ENCODE assay signal across 10 cellular contexts in the genomic region with DNA sequence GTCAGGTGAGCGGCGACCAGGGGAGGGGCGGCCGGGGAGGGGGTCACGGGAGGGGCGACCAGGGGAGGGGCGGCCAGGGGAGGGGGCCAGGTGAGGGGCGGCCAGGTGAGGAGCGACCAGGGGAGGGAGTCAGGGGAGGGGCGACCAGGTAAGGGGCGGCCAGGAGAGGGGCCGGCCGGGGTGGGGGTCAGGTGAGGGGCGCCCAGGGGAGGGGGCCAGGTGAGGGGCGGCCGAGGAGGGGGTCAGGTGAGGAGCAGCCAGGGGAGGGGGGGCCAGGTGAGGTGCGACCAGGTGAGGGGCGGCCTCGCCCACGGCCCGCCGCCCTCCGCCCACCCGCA. TPM values are rescaled to one million over a fixed set of nuclear protein-coding genes. Genes with fewer than 3 reads are reported as not detected.
DNase-seq lines count a peak whose midpoint lies in the region; ATAC-seq and TF ChIP-seq lines count a peak whose summit lies in the region.
"Had no signal": no experiment of that assay in that cellular context is flagged by ENCODE, and none has a peak within 500 bp of the region (broad histone marks: within the 10 kb centered on the region; RNA-seq: fewer than 3 reads in every experiment).

No MANE protein-coding gene starts in this region.

- peaks cover 20 to 21% of the 10 kb centered on the region in 2 donors for H3K4me1 Mint-ChIP-seq in immature natural killer cell

- TF ChIP-seq CTCF in 22Rv1 (IDR thresholded peaks at IDR 0.05): no peak

- no peak for ATAC-seq in GM19395 (IDR thresholded peaks at IDR 0.05; ENCODE audit: unreplicated experiment)

- H3K27me3 Mint-ChIP-seq in immature natural killer cell (ENCODE audit: low read depth in 3 of 3): peaks cover 0 to 4% (median 2%) of the 10 kb centered on the region in 3 donors
- H3K27me3 Mint-ChIP-seq: naive thymus-derived CD8-positive, alpha-beta T cell had no signal

- H3K4me3 ChIP-seq in HUES64 (ENCODE audit: low read length) (peak overlapping the region; percentile 51), ectodermal cell (ENCODE audit: insufficient read depth, low read depth, low read length) (peak overlapping the region; percentile 46), mononuclear cell (ENCODE audit: low read length) (peak overlapping the region; percentile 32)

- no peaks in the 10 kb centered on the region for H3K27me3 ChIP-seq in HUES64 (ENCODE audit: insufficient read depth, low read length)
- H3K27me3 ChIP-seq in ectodermal cell (ENCODE audit: control insufficient read depth, insufficient read depth, low read length, poor library complexity, severe bottlenecking): peaks cover 15% of the 10 kb centered on the region
- no peaks in the 10 kb centered on the region for H3K27me3 ChIP-seq in mononuclear cell (ENCODE audit: insufficient read depth, low read length)

- H3K4me1 ChIP-seq in HUES64 (ENCODE audit: insufficient read depth, low read length): peaks cover 28% of the 10 kb centered on the region
- peaks cover 7% of the 10 kb centered on the region for H3K4me1 ChIP-seq in ectodermal cell (ENCODE audit: control insufficient read depth, insufficient read depth, low read length)
- peaks cover 16% of the 10 kb centered on the region for H3K4me1 ChIP-seq in mononuclear cell (ENCODE audit: insufficient read depth, low read length)

- H3K36me3 Mint-ChIP-seq in immature natural killer cell: peaks cover 0 to 10% (median 9%) of the 10 kb centered on the region in 3 donors

- H3K9me3 Mint-ChIP-seq in immature natural killer cell: no peaks in the 10 kb centered on the region
- H3K9me3 Mint-ChIP-seq: activated T-helper 2 cell treated with anti-CD3 and anti-CD28 coated beads, Interferon-gamma antibody, Interleukin-2, Interleukin-4, amounts not matched to agents 10 μg/mL and 5 μg/mL and 100 μg/mL, durations not matched to agents 14 hours and 24 hours and 36 hours; naive thymus-derived CD8-positive, alpha-beta T cell had no signal

- 5% methylated on average over 21 of the region's 24 CpGs for WGBS in HUES64
- 6 to 10% methylated on average over 19 to 22 of the region's 24 CpGs for WGBS in ectodermal cell, 2 experiments

- peaks cover 14% of the 10 kb centered on the region for H3K36me3 ChIP-seq in HUES64 (ENCODE audit: insufficient read depth, low read length)
- H3K36me3 ChIP-seq in ectodermal cell (ENCODE audit: control insufficient read depth, insufficient read depth, low read length): no peaks in the 10 kb centered on the region

- H3K27ac ChIP-seq in 22Rv1: peak overlapping the region; percentile 70
- H3K27ac ChIP-seq in HUES64 (ENCODE audit: low read depth, low read length): peak overlapping the region; percentile 79; the same call in 1 of the 2 replicates
- H3K27ac ChIP-seq in ectodermal cell (ENCODE audit: insufficient read depth, low read depth, low read length, poor library complexity, severe bottlenecking): no peak overlapping the region

- no peak overlapping the region for H3K27ac Mint-ChIP-seq in immature natural killer cell

- no peak overlapping the region for H3K4me3 Mint-ChIP-seq in immature natural killer cell

- H3K9ac ChIP-seq in HUES64 (ENCODE audit: low read depth, low read length): peak overlapping the region; percentile 73

- no peaks in the 10 kb centered on the region for H3K9me3 ChIP-seq in HUES64 (ENCODE audit: insufficient read depth, low read depth, low read length)
- H3K9me3 ChIP-seq in ectodermal cell (ENCODE audit: control insufficient read depth, low read length): no peaks in the 10 kb centered on the region
- H3K9me3 ChIP-seq in mononuclear cell (ENCODE audit: low read depth, low read length): no peaks in the 10 kb centered on the region

- DNase-seq in immature natural killer cell (no peak), NCI-H446 treated with DMSO at 0.1 percent for 48 hours (lab: John Stamatoyannopoulos, UW) (no peak)
- DNase-seq in stimulated activated CD4-positive, alpha-beta T cell treated with anti-CD3 and anti-CD28 coated beads, Interleukin-2, amount 100 ng/mL, for 48 hours: no peak

RNA-seq across cellular contexts. Expression of a gene that starts 0.4 kb away (rescaled TPM):
- polyA plus RNA-seq in HUES64 (2013, experiment 1 of 2): 21.3 TPM
- 25.0 TPM for polyA plus RNA-seq in HUES64 (2013, experiment 2 of 2)
- polyA plus RNA-seq in ectodermal cell (2013, experiment 1 of 4): 6.2 TPM
- 4.8 TPM for polyA plus RNA-seq in ectodermal cell (2013, experiment 2 of 4)
- 7.0 TPM for polyA plus RNA-seq in ectodermal cell (2013, experiment 3 of 4)
- polyA plus RNA-seq in ectodermal cell (2013, experiment 4 of 4): 8.0 TPM
- 1.4 TPM for total RNA-seq in mononuclear cell
- 1 to 10 TPM in 1 of 3 donors, under 1 TPM in 1, not detected in 1; 0.47 to 1.9 TPM for polyA plus RNA-seq in immature natural killer cell
